ENCODE assay signal across 23 cellular contexts in the genomic region with DNA sequence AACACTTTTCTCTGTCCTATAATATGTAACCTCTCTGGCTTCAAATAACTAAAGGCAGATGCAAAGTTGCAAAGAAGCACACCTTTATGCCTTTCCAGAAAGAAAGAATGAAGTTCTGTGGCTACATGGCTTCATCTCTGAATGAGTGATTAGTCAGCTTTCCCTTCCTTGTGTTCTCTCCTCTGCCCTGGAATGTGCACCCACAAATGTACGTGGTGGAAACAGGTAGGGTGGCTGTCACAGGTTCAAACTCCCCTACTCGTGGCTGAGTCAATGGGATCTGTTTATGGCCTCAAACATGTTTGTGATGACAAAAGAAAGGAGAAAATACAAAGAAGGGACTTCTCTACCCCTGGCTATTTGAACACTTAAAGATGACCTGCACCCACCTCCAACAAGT.
"Had no signal": no experiment of that assay in that cellular context is flagged by ENCODE, and none has a peak within 500 bp of the region (broad histone marks: within the 10 kb centered on the region; RNA-seq: fewer than 3 reads in every experiment).

No MANE protein-coding gene starts in this region.

- ATAC-seq: left cardiac atrium, lower lobe of right lung, T-helper 17 cell, WTC11 had no signal

- H3K36me3 ChIP-seq: esophagus muscularis mucosa, lower lobe of right lung, right atrium auricular region, thyroid gland had no signal

- H3K9me3 Mint-ChIP-seq: activated CD4-positive, alpha-beta memory T cell treated with anti-CD3 and anti-CD28 coated beads for 36 hours; activated T-helper 1 cell treated with anti-CD3 and anti-CD28 coated beads, Interleukin-12 subunit alpha, Interleukin-12 subunit beta, Interleukin-2, Interleukin-4 antibody, amounts not matched to agents 30 ng/mL and 10 ng/mL and 1 ng/mL, durations not matched to agents 14 hours and 24 hours and 36 hours; brain; mesothelial cell of epicardium; nephron; WTC11 had no signal

- H3K27me3 ChIP-seq: esophagus muscularis mucosa, right atrium auricular region, thyroid gland had no signal

- H3K4me3 Mint-ChIP-seq: activated CD4-positive, alpha-beta memory T cell treated with anti-CD3 and anti-CD28 coated beads for 36 hours; activated naive CD8-positive, alpha-beta T cell; activated T-helper 1 cell treated with anti-CD3 and anti-CD28 coated beads, Interleukin-12 subunit alpha, Interleukin-12 subunit beta, Interleukin-2, Interleukin-4 antibody, amounts not matched to agents 30 ng/mL and 10 ng/mL and 1 ng/mL, durations not matched to agents 14 hours and 24 hours and 36 hours; central memory CD8-positive, alpha-beta T cell; mesothelial cell of epicardium; nephron; T-helper 17 cell; WTC11 had no signal

- H3K4me1 ChIP-seq: esophagus muscularis mucosa, lower lobe of right lung, right atrium auricular region, thyroid gland had no signal

- H3K4me3 ChIP-seq: coronary artery, esophagus muscularis mucosa, lower lobe of right lung, right atrium auricular region, thyroid gland had no signal

- H3K36me3 Mint-ChIP-seq: activated CD4-positive, alpha-beta memory T cell treated with anti-CD3 and anti-CD28 coated beads for 36 hours; activated naive CD8-positive, alpha-beta T cell; brain; mesothelial cell of epicardium; WTC11 had no signal

- H3K27me3 Mint-ChIP-seq: activated CD4-positive, alpha-beta memory T cell treated with anti-CD3 and anti-CD28 coated beads for 36 hours; activated naive CD8-positive, alpha-beta T cell; brain; central memory CD8-positive, alpha-beta T cell; T-helper 17 cell had no signal

- DNase-seq: activated CD4-positive, alpha-beta memory T cell treated with anti-CD3 and anti-CD28 coated beads for 36 hours; activated CD4-positive, alpha-beta T cell treated with anti-CD3 and anti-CD28 coated beads for 4 hours; activated T-cell treated with anti-CD3 and anti-CD28 coated beads for 4 hours; amniotic stem cell; left cardiac atrium; lower lobe of right lung; nucleus accumbens; posterior cingulate gyrus; stimulated activated CD4-positive, alpha-beta T cell treated with anti-CD3 and anti-CD28 coated beads, Interleukin-2, amount 100 ng/mL, for 24 hours; stimulated activated naive CD4-positive, alpha-beta T cell treated with Interleukin-2 at 50 U/mL for 16 hours; T-helper 17 cell; thyroid gland had no signal

- H3K9me3 ChIP-seq: esophagus muscularis mucosa, lower lobe of right lung, right atrium auricular region, thyroid gland had no signal

- H3K4me1 Mint-ChIP-seq: central memory CD8-positive, alpha-beta T cell; T-helper 17 cell had no signal

- H3K27ac Mint-ChIP-seq: activated CD4-positive, alpha-beta memory T cell treated with anti-CD3 and anti-CD28 coated beads for 36 hours; activated naive CD8-positive, alpha-beta T cell; activated T-helper 1 cell treated with anti-CD3 and anti-CD28 coated beads, Interleukin-12 subunit alpha, Interleukin-12 subunit beta, Interleukin-2, Interleukin-4 antibody, amounts not matched to agents 30 ng/mL and 10 ng/mL and 1 ng/mL, durations not matched to agents 14 hours and 24 hours and 36 hours; brain; mesothelial cell of epicardium; nephron; T-helper 17 cell; WTC11 had no signal

- H3K27ac ChIP-seq: coronary artery, esophagus muscularis mucosa, lower lobe of right lung, right atrium auricular region, thyroid gland had no signal

- FAIRE-seq: TTC549 had no signal
